ENCODE assay signal across 2 cellular contexts in the genomic region with DNA sequence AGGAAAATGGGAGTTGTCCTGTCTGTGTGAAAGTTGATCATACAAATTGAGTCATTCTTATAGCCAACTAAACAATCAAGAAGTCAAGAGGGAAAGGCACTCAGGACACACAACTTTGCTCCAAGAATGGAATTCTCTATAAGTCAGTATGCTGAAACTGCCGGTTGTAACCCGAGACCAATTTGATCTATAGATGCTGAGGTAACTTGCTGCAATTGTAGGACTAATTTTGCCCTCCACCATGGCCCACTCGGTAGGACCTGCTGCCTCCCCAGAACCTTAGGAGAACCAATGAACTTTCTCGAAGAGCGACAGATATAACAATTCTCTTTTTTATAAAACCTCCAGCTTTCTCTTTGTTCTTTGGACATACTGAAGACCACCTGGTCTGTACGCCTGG.
TF ChIP-seq lines count a peak whose summit lies in the region.

No MANE protein-coding gene starts in this region.

TF ChIP-seq in GM23338, 12 proteins besides CTCF, POLR2A, EP300 and RAD21 (continued from another document):
- no peak for TF ChIP-seq ETS1 (IDR thresholded peaks at IDR 0.05)
- no peak for TF ChIP-seq CREB1 (CRISPR knock-in tag; IDR thresholded peaks at IDR 0.05; ENCODE audit: low read depth)
- TF ChIP-seq ZNF114 (CRISPR knock-in tag; IDR thresholded peaks at IDR 0.05) = no peak
- no peak for TF ChIP-seq STAT1 (IDR thresholded peaks at IDR 0.05; ENCODE audit: unreplicated experiment)
TF ChIP-seq in GM23338: peak in this region for 0.

TF ChIP-seq in WTC11, 78 proteins besides CTCF, POLR2A, EP300 and RAD21 (continued from another document):
- TF ChIP-seq ATF6 (CRISPR knock-in tag; IDR thresholded peaks at IDR 0.05) (no peak), AR (CRISPR knock-in tag; IDR thresholded peaks at IDR 0.05) (no peak), ZSCAN18 (CRISPR knock-in tag; IDR thresholded peaks at IDR 0.05) (no peak), NFYB (CRISPR knock-in tag; conservative IDR thresholded peaks at IDR 0.05; ENCODE audit: low read depth) (no peak)
TF ChIP-seq in WTC11: peak in this region for 0.
